ENCODE assay signal across 1 cellular context in the genomic region with DNA sequence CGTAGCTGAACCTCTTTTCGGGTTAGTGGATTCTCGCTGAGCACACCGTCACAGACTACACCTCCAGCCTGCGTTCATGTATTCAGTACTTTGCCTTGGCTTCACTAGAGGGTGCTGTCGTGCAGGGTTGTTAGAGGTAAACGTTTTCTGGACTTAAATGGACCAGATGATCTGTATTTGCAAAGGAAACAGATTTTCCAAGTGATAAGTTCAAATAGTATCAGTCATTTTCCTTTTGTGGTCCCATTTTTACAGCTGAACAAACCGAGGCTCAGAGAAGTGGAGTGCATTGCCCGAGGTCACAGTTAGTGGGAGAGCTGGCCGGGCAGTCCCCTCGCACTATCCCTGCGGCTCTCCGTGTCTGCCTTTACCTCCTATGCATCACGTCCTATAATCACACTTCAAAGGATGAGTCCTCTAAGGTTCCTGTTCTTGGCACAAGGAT.
TF ChIP-seq lines count a peak whose summit lies in the region.

No MANE protein-coding gene starts in this region.

TF ChIP-seq in HepG2, 621 proteins besides CTCF, POLR2A, EP300 and RAD21 (continued from another document and continues in another):
- TF ChIP-seq, protein P1, sequence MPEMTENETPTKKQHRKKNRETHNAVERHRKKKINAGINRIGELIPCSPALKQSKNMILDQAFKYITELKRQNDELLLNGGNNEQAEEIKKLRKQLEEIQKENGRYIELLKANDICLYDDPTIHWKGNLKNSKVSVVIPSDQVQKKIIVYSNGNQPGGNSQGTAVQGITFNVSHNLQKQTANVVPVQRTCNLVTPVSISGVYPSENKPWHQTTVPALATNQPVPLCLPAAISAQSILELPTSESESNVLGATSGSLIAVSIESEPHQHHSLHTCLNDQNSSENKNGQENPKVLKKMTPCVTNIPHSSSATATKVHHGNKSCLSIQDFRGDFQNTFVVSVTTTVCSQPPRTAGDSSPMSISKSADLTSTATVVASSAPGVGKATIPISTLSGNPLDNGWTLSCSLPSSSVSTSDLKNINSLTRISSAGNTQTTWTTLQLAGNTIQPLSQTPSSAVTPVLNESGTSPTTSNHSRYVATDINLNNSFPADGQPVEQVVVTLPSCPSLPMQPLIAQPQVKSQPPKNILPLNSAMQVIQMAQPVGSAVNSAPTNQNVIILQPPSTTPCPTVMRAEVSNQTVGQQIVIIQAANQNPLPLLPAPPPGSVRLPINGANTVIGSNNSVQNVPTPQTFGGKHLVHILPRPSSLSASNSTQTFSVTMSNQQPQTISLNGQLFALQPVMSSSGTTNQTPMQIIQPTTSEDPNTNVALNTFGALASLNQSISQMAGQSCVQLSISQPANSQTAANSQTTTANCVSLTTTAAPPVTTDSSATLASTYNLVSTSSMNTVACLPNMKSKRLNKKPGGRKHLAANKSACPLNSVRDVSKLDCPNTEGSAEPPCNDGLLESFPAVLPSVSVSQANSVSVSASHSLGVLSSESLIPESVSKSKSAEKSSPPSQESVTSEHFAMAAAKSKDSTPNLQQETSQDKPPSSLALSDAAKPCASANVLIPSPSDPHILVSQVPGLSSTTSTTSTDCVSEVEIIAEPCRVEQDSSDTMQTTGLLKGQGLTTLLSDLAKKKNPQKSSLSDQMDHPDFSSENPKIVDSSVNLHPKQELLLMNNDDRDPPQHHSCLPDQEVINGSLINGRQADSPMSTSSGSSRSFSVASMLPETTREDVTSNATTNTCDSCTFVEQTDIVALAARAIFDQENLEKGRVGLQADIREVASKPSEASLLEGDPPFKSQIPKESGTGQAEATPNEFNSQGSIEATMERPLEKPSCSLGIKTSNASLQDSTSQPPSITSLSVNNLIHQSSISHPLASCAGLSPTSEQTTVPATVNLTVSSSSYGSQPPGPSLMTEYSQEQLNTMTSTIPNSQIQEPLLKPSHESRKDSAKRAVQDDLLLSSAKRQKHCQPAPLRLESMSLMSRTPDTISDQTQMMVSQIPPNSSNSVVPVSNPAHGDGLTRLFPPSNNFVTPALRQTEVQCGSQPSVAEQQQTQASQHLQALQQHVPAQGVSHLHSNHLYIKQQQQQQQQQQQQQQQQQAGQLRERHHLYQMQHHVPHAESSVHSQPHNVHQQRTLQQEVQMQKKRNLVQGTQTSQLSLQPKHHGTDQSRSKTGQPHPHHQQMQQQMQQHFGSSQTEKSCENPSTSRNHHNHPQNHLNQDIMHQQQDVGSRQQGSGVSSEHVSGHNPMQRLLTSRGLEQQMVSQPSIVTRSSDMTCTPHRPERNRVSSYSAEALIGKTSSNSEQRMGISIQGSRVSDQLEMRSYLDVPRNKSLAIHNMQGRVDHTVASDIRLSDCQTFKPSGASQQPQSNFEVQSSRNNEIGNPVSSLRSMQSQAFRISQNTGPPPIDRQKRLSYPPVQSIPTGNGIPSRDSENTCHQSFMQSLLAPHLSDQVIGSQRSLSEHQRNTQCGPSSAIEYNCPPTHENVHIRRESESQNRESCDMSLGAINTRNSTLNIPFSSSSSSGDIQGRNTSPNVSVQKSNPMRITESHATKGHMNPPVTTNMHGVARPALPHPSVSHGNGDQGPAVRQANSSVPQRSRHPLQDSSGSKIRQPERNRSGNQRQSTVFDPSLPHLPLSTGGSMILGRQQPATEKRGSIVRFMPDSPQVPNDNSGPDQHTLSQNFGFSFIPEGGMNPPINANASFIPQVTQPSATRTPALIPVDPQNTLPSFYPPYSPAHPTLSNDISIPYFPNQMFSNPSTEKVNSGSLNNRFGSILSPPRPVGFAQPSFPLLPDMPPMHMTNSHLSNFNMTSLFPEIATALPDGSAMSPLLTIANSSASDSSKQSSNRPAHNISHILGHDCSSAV (CRISPR knock-in tag; IDR thresholded peaks at IDR 0.05; ENCODE audit: borderline replicate concordance) = no peak
- TF ChIP-seq KMT2A (CRISPR knock-in tag; IDR thresholded peaks at IDR 0.05) (0 out of 2 replicates have a peak, but pooled peaks have one; percentile 41), ATF1 (CRISPR knock-in tag; IDR thresholded peaks at IDR 0.05) (no peak), STAG1 (CRISPR knock-in tag; IDR thresholded peaks at IDR 0.05) (peak; percentile 79), ZNF280D (CRISPR knock-in tag; IDR thresholded peaks at IDR 0.05) (0 out of 2 replicates have a peak, but pooled peaks have one; percentile 33), GATAD2A (CRISPR knock-in tag; IDR thresholded peaks at IDR 0.05) (peak; percentile 67), CCDC6 (CRISPR knock-in tag; IDR thresholded peaks at IDR 0.05) (0 out of 2 replicates have a peak, but pooled peaks have one; percentile 33), ZNF577 (CRISPR knock-in tag; IDR thresholded peaks at IDR 0.05; ENCODE audit: borderline replicate concordance, low read depth) (no peak), ZNF761 (CRISPR knock-in tag; conservative IDR thresholded peaks at IDR 0.05) (no peak), ZNF337 (CRISPR knock-in tag; IDR thresholded peaks at IDR 0.05; ENCODE audit: borderline replicate concordance, low read depth) (peak; percentile 53; the same call in 1 of the 2 replicates), CEBPG (CRISPR knock-in tag; IDR thresholded peaks at IDR 0.05) (peak; percentile 40), HMGXB4 (CRISPR knock-in tag; IDR thresholded peaks at IDR 0.05; ENCODE audit: borderline replicate concordance in 1 of 2, low read depth in 1 of 2) (0 out of 4 replicates have a peak, but pooled peaks of 1 of the 2 experiments have one; percentile 32), NR2C2 (CRISPR knock-in tag; IDR thresholded peaks at IDR 0.05; ENCODE audit: borderline replicate concordance) (no peak), HNF4G (IDR thresholded peaks at IDR 0.05; ENCODE audit: borderline replicate concordance, low read depth, low read length) (no peak), HNF4G (CRISPR knock-in tag; IDR thresholded peaks at IDR 0.05; ENCODE audit: borderline replicate concordance, low read depth) (0 out of 2 replicates have a peak, but pooled peaks have one; percentile 35), SMC3 (IDR thresholded peaks at IDR 0.05; ENCODE audit: low read length) (peak; percentile 83), TEAD3 (CRISPR knock-in tag; optimal IDR thresholded peaks at IDR 0.05; ENCODE audit: borderline replicate concordance) (peak; percentile 37), RCOR2 (CRISPR knock-in tag; IDR thresholded peaks at IDR 0.05) (peak; percentile 33; the same call in 1 of the 2 replicates), TFAP4 (IDR thresholded peaks at IDR 0.05; ENCODE audit: borderline replicate concordance, low read depth) (peak; percentile 60; the same call in 1 of the 2 replicates), POGZ (CRISPR knock-in tag; IDR thresholded peaks at IDR 0.05) (peak; percentile 82), FOXP1 (IDR thresholded peaks at IDR 0.05) (no peak), FOXP1 (CRISPR knock-in tag; IDR thresholded peaks at IDR 0.05) (0 out of 2 replicates have a peak, but pooled peaks have one; percentile 12), ZBTB38 (CRISPR knock-in tag; IDR thresholded peaks at IDR 0.05) (peak; percentile 91), ZMYM3 (CRISPR knock-in tag; IDR thresholded peaks at IDR 0.05) (peak; percentile 75), TGIF2 (CRISPR knock-in tag; IDR thresholded peaks at IDR 0.05) (peak; percentile 47; the same call in 1 of the 2 replicates), ZNF687 (CRISPR knock-in tag; IDR thresholded peaks at IDR 0.05) (peak; percentile 25; the same call in 1 of the 2 replicates), NR2F6 (IDR thresholded peaks at IDR 0.05) (0 out of 2 replicates have a peak, but pooled peaks have one; percentile 11), NR2F6 (CRISPR knock-in tag; IDR thresholded peaks at IDR 0.05) (no peak), SOX5 (CRISPR knock-in tag; IDR thresholded peaks at IDR 0.05; ENCODE audit: borderline replicate concordance) (peak; percentile 24; the same call in 1 of the 2 replicates), FOSL2 (CRISPR knock-in tag; IDR thresholded peaks at IDR 0.05) (0 out of 2 replicates have a peak, but pooled peaks have one; percentile 36), MXI1 (IDR thresholded peaks at IDR 0.05; ENCODE audit: borderline replicate concordance, low read depth, low read length) (no peak), ZFP82 (CRISPR knock-in tag; IDR thresholded peaks at IDR 0.05; ENCODE audit: borderline replicate concordance) (no peak), ZNF496 (CRISPR knock-in tag; IDR thresholded peaks at IDR 0.05; ENCODE audit: insufficient replicate concordance) (no peak)
- TF ChIP-seq, protein P2, sequence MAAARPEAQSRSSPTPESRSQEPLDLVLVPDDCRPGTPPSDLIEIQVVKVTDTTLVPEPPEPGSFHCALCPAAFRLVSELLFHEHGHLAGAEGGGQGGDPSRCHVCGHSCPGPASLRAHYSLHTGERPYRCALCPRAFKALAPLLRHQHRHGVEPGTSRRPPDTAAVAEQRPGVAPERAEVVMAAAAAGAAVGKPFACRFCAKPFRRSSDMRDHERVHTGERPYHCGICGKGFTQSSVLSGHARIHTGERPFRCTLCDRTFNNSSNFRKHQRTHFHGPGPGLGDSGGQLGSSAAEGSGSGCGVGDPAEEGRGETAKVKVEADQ (CRISPR knock-in tag; IDR thresholded peaks at IDR 0.05; ENCODE audit: borderline replicate concordance) = 0 out of 2 replicates have a peak, but pooled peaks have one; percentile 29
- TF ChIP-seq, protein P3, sequence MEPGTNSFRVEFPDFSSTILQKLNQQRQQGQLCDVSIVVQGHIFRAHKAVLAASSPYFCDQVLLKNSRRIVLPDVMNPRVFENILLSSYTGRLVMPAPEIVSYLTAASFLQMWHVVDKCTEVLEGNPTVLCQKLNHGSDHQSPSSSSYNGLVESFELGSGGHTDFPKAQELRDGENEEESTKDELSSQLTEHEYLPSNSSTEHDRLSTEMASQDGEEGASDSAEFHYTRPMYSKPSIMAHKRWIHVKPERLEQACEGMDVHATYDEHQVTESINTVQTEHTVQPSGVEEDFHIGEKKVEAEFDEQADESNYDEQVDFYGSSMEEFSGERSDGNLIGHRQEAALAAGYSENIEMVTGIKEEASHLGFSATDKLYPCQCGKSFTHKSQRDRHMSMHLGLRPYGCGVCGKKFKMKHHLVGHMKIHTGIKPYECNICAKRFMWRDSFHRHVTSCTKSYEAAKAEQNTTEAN (CRISPR knock-in tag; conservative IDR thresholded peaks at IDR 0.05) = no peak
